10 cellular contexts compared by ENCODE assay signal in genomic region chr17:1769826-1770477, GRCh38. TPM values are rescaled to one million over a fixed set of nuclear protein-coding genes. Genes with fewer than 3 reads are reported as not detected.
A peak's percentile ranks its signal among the peaks of the same experiment; 100 is the strongest.
DNase-seq lines count a peak whose midpoint lies in the region; ATAC-seq and TF ChIP-seq lines count a peak whose summit lies in the region.
"Had no signal": no experiment of that assay in that cellular context is flagged by ENCODE, and none has a peak within 500 bp of the region (broad histone marks: within the 10 kb centered on the region; RNA-seq: fewer than 3 reads in every experiment).

No MANE protein-coding gene starts in this region.

- 28% methylated on average over 21 of the region's 21 CpGs for WGBS in HUES64

- ATAC-seq in foreskin keratinocyte (peak; percentile 79), GM19467 (IDR thresholded peaks at IDR 0.05; ENCODE audit: unreplicated experiment) (no peak)

- H3K4me3 ChIP-seq in HUES64 (ENCODE audit: low read length), result no peak overlapping the region

- peaks cover 9% of the 10 kb centered on the region for H3K4me1 ChIP-seq in HUES64 (ENCODE audit: insufficient read depth, low read length)
- peaks cover 6% of the 10 kb centered on the region for H3K4me1 ChIP-seq in foreskin keratinocyte

- no peaks in the 10 kb centered on the region for H3K9me3 ChIP-seq in HUES64 (ENCODE audit: insufficient read depth, low read depth, low read length)

- TF ChIP-seq CTCF in RWPE1 (conservative IDR thresholded peaks at IDR 0.05; ENCODE audit: low read depth) (no peak), foreskin keratinocyte (conservative IDR thresholded peaks at IDR 0.05) (peak; percentile 8)

- H3K27ac ChIP-seq in HUES64 (ENCODE audit: low read depth, low read length), result peak overlapping the region; percentile 68; the same call in 1 of the 2 replicates
- H3K27ac ChIP-seq in RWPE1, result peak overlapping the region; percentile 99
- peak overlapping the region; percentile 69 for H3K27ac ChIP-seq in foreskin keratinocyte

- H3K36me3 ChIP-seq in HUES64 (ENCODE audit: insufficient read depth, low read length), result peaks cover 12% of the 10 kb centered on the region; the same call in 1 of the 2 replicates

- DNase-seq in RWPE1 (ENCODE audit: low spot score) (peak; percentile 91), foreskin keratinocyte (peak; percentile 95 to 98), dedifferentiated amniotic fluid mesenchymal stem cell (ENCODE audit: extremely low spot score) (no peak), GF-D8 (lab: John Stamatoyannopoulos, UW) (no peak)
- DNase-seq in stimulated activated CD8-positive, alpha-beta memory T cell treated with anti-CD3 and anti-CD28 coated beads, Interleukin-4, amount 100 ng/mL, for 48 hours, result peak; percentile 40
- no peak for DNase-seq in NK-92 treated with Interleukin-12 subunit alpha and Interleukin-12 subunit beta, amount 100 ng/mL, for 24 hours (lab: John Stamatoyannopoulos, UW)
- DNase-seq: caudate nucleus had no signal

- H3K27me3 ChIP-seq in HUES64 (ENCODE audit: insufficient read depth, low read length) (no peaks in the 10 kb centered on the region), foreskin keratinocyte (no peaks in the 10 kb centered on the region)

- H3K9ac ChIP-seq in HUES64 (ENCODE audit: low read depth, low read length), result no peak overlapping the region

- POLR2A ChIA-PET in RWPE1 (lab: Yijun Ruan, JAX; ENCODE audit: low non-redundant PET), result interaction anchor here (0.6 to 1.1 kb wide), 5 partner anchors 23 to 191 kb away, joined by 3 to 18 read pairs (median 3); no protein-coding TSS in a partner anchor

- CTCF ChIA-PET in RWPE1 (lab: Yijun Ruan, JAX), result interaction anchor here (0.6 to 1.3 kb wide), 2 partner anchors 41 to 49 kb away, joined by 3 to 5 read pairs; no protein-coding TSS in a partner anchor

RNA-seq across cellular contexts. Expression of gene SERPINF1, which starts 8.1 kb away (rescaled TPM):
- 22.2 TPM for polyA plus RNA-seq in HUES64 (2013, experiment 1 of 2)
- polyA plus RNA-seq in HUES64 (2013, experiment 2 of 2), result 24.5 TPM
- total RNA-seq in foreskin keratinocyte, result 6.8 and 7.4 TPM in 2 replicates
- polyA plus RNA-seq in foreskin keratinocyte, result 7.7 and 8.5 TPM in 2 replicates
- total RNA-seq: T-helper 1 cell treated with Interleukin-12 subunit alpha and Interleukin-12 subunit beta and Interleukin-4 antibody, amounts not matched to agents 30 ng/mL and 1 ng/mL, for 36 hours had no signal

RNA-seq across cellular contexts. Expression of gene SERPINF2, which starts 27.3 kb away (rescaled TPM):
- polyA plus RNA-seq in HUES64 (2013, experiment 1 of 2), result 1.0 TPM
- 1.1 TPM for polyA plus RNA-seq in HUES64 (2013, experiment 2 of 2)
- total RNA-seq in foreskin keratinocyte, result 1.2 and 1.3 TPM in 2 replicates
- polyA plus RNA-seq in foreskin keratinocyte, result 1.3 and 1.8 TPM in 2 replicates

RNA-seq across cellular contexts. Expression of gene WDR81, which starts 45.4 kb away (rescaled TPM):
- 8.6 TPM for polyA plus RNA-seq in HUES64 (2013, experiment 1 of 2)
- polyA plus RNA-seq in HUES64 (2013, experiment 2 of 2), result 5.3 TPM
- 17.6 and 18.9 TPM in 2 replicates for total RNA-seq in foreskin keratinocyte
- 10.3 and 11.5 TPM in 2 replicates for polyA plus RNA-seq in foreskin keratinocyte

RNA-seq across cellular contexts. Expression of gene SMYD4, which starts 59.8 kb away (rescaled TPM):
- polyA plus RNA-seq in HUES64 (2013, experiment 1 of 2), result 11.0 TPM
- 11.2 TPM for polyA plus RNA-seq in HUES64 (2013, experiment 2 of 2)
- 9.6 TPM in 2 replicates for total RNA-seq in foreskin keratinocyte
- 3.0 and 3.5 TPM in 2 replicates for polyA plus RNA-seq in foreskin keratinocyte

RNA-seq across cellular contexts. Expression of gene TLCD2, which starts 59.8 kb away (rescaled TPM):
- 0.15 TPM for polyA plus RNA-seq in HUES64 (2013, experiment 1 of 2)
- 0.32 TPM for polyA plus RNA-seq in HUES64 (2013, experiment 2 of 2)
- total RNA-seq in foreskin keratinocyte, result 0.60 and 0.65 TPM in 2 replicates
- polyA plus RNA-seq in foreskin keratinocyte, result 0.27 and 0.30 TPM in 2 replicates

Comparison
In these comparisons a context has a peak if more than half of its experiments do, and no peak if none do; other contexts are left out.
1. DNase-seq: peak in RWPE1 (single experiment), foreskin keratinocyte (2 of 2) and stimulated activated CD8-positive, alpha-beta memory T cell treated with anti-CD3 and anti-CD28 coated beads, Interleukin-4, amount 100 ng/mL, for 48 hours (single experiment); none in NK-92 treated with Interleukin-12 subunit alpha and Interleukin-12 subunit beta, amount 100 ng/mL, for 24 hours (single experiment), dedifferentiated amniotic fluid mesenchymal stem cell (single experiment) and GF-D8 (single experiment).
2. Peak in every context shown above with its lines, with median percentiles within 50 percentile points of each other: H3K27ac ChIP-seq.